ENCODE assay signal across 21 cellular contexts in the genomic region with DNA sequence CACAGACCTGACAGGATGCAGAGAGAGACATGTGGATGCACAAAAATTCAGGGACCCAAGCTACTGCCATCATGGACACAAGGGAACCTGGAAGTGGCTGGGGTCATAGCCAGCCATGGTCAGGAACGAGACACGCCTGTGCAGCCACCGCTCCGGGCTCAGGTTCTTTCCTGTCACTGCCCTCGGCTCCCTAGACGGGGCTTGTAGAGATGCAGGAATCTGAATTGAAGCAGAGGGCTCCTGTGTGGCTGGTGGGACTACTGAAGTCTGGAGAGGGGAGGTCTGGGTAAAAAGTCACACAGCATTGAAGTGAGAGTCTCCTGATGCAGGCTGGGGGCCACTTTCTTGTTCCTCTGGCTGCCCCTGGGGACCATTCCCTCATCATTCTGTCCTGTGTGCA.
"Had no signal": no experiment of that assay in that cellular context is flagged by ENCODE, and none has a peak within 500 bp of the region (broad histone marks: within the 10 kb centered on the region; RNA-seq: fewer than 3 reads in every experiment).

No MANE protein-coding gene starts in this region.

- H3K4me3 Mint-ChIP-seq: IgD-negative memory B cell had no signal

- H3K27ac ChIP-seq: HL-60, SJSA1, SK-N-MC had no signal

- H3K27ac Mint-ChIP-seq: IgD-negative memory B cell had no signal

- H3K36me3 ChIP-seq: SJSA1 had no signal

- H3K36me3 Mint-ChIP-seq: IgD-negative memory B cell had no signal

- FAIRE-seq: HTR-8/SVneo, RCC 7860 had no signal

- H3K27me3 ChIP-seq: SJSA1 had no signal

- DNase-seq: KBM-7, MV-4-11, NCI-H1048, NCI-H1105, NCI-H1417, NCI-H1436 treated with DMSO at 0.1 percent for 48 hours, NCI-H1694, NCI-H187 treated with DMSO at 0.1 percent for 48 hours, NCI-H2029 treated with DMSO at 0.1 percent for 48 hours, NCI-H2227 treated with DMSO at 0.1 percent for 48 hours, NCI-H526 treated with DMSO at 0.1 percent for 48 hours, NCI-H748 treated with DMSO at 0.1 percent for 48 hours, Right ventricle myocardium superior, RPMI8226, SIG-M5 had no signal

- H3K4me1 ChIP-seq: SJSA1 had no signal

- H3K4me3 ChIP-seq: SJSA1, SK-N-MC had no signal

- H3K9me3 Mint-ChIP-seq: IgD-negative memory B cell had no signal

- H3K9me3 ChIP-seq: SJSA1 had no signal
